In the genomic region with DNA sequence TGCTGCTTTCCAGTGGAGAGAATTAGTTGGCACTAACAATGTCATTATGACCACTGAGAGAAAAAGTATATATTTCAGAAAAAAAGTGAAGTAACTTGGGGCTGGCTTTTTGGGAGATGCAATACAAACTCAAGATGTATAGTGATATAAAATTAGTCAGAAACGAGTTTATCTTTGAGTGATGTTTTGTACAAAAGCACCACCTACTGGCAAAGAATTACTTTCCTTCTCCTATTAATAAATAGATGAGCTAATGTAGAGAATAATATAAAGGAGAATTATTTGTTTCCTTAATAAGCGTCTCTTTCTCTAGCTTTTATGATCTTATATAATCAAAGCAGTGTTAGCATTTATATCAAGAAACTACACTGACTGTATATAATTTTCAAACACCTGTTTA, we compare ENCODE assay signal across 2 cellular contexts.
A peak's percentile ranks its signal among the peaks of the same experiment; 100 is the strongest.
TF ChIP-seq lines count a peak whose summit lies in the region.

No MANE protein-coding gene starts in this region.

TF ChIP-seq in IMR-90, 13 proteins besides CTCF, POLR2A, EP300 and RAD21:
- no peak for TF ChIP-seq RFX5 (IDR thresholded peaks at IDR 0.05; ENCODE audit: low read depth, low read length)
- TF ChIP-seq SMC3 (IDR thresholded peaks at IDR 0.05; ENCODE audit: low read depth, low read length) = peak; percentile 51; the same call in 1 of the 2 replicates

TF ChIP-seq in K562, 482 proteins besides CTCF, POLR2A, EP300 and RAD21:
- no peak for TF ChIP-seq CXXC5 (CRISPR knock-in tag; IDR thresholded peaks at IDR 0.05)
- no peak for TF ChIP-seq ZNF507 (tag; conservative IDR thresholded peaks at IDR 0.05)
- TF ChIP-seq RFX1 (IDR thresholded peaks at IDR 0.05) = no peak
- no peak for TF ChIP-seq EHMT2 (IDR thresholded peaks at IDR 0.05)
- TF ChIP-seq ZNF644 (tag; IDR thresholded peaks at IDR 0.05; ENCODE audit: low read depth) = no peak
- TF ChIP-seq, protein P1, sequence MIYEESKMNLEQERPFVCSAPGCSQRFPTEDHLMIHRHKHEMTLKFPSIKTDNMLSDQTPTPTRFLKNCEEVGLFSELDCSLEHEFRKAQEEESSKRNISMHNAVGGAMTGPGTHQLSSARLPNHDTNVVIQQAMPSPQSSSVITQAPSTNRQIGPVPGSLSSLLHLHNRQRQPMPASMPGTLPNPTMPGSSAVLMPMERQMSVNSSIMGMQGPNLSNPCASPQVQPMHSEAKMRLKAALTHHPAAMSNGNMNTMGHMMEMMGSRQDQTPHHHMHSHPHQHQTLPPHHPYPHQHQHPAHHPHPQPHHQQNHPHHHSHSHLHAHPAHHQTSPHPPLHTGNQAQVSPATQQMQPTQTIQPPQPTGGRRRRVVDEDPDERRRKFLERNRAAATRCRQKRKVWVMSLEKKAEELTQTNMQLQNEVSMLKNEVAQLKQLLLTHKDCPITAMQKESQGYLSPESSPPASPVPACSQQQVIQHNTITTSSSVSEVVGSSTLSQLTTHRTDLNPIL (CRISPR knock-in tag; IDR thresholded peaks at IDR 0.05) = no peak
- no peak for TF ChIP-seq KDM5B (IDR thresholded peaks at IDR 0.05; ENCODE audit: insufficient replicate concordance, low read depth, low read length)
- TF ChIP-seq HMGN3 (IDR thresholded peaks at IDR 0.05; ENCODE audit: borderline replicate concordance, extremely low read depth, insufficient read length, low read depth, low read length) = no peak
- TF ChIP-seq ZNF668 (CRISPR knock-in tag; IDR thresholded peaks at IDR 0.05) = no peak
- TF ChIP-seq HBP1 (CRISPR knock-in tag; IDR thresholded peaks at IDR 0.05) = no peak
